Comparison of ENCODE assay signal across 27 cellular contexts in genomic region chr2:168986544-168986943, GRCh38. TPM values are rescaled to one million over a fixed set of nuclear protein-coding genes. Genes with fewer than 3 reads are reported as not detected.
"Had no signal": no experiment of that assay in that cellular context is flagged by ENCODE, and none has a peak within 500 bp of the region (broad histone marks: within the 10 kb centered on the region; RNA-seq: fewer than 3 reads in every experiment).

No MANE protein-coding gene starts in this region.

- DNase-seq: activated CD4-positive, alpha-beta memory T cell treated with anti-CD3 and anti-CD28 coated beads, Interleukin-2, amount 10 ng/mL, durations not matched to agents 7 days and 5 days; activated CD4-positive, alpha-beta T cell treated with anti-CD3 and anti-CD28 coated beads for 36 hours; activated CD4-positive, alpha-beta T cell treated with anti-CD3 and anti-CD28 coated beads, Interleukin-2, amount 10 ng/mL, durations not matched to agents 24 days and 14 days; activated CD4-positive, CD25-positive, alpha-beta regulatory T cell; activated CD4-positive, CD25-positive, alpha-beta regulatory T cell treated with anti-CD3 and anti-CD28 coated beads, Interleukin-2, amount 50 U/mL, for 72 hours; activated CD8-positive, alpha-beta memory T cell treated with anti-CD3 and anti-CD28 coated beads, Interleukin-2, amount 50 U/mL, for 48 hours; activated gamma-delta T cell; activated naive CD4-positive, alpha-beta T cell; activated naive CD4-positive, alpha-beta T cell treated with anti-CD3 and anti-CD28 coated beads, Interleukin-2, amount 10 ng/mL, durations not matched to agents 7 days and 5 days; activated naive CD8-positive, alpha-beta T cell treated with anti-CD3 and anti-CD28 coated beads, Interleukin-2, amount 10 ng/mL, durations not matched to agents 7 days and 5 days; activated T-cell treated with anti-CD3 and anti-CD28 coated beads for 4 hours; activated T-cell treated with anti-CD3 and anti-CD28 coated beads, Interleukin-2, amount 50 U/mL, for 24 hours; activated T-cell treated with anti-CD3 and anti-CD28 coated beads, Interleukin-2, amount 50 U/mL, for 72 hours; amniotic stem cell; anterior cingulate cortex; body of pancreas; cortex of kidney; dermis blood vessel endothelial cell; effector CD8-positive, alpha-beta T cell; esophagus squamous epithelium; foreskin melanocyte; heart right ventricle; T-helper 2 cell had no signal

- H3K4me1 ChIP-seq: body of pancreas, gastroesophageal sphincter, heart right ventricle had no signal

- H3K27me3 ChIP-seq: body of pancreas, esophagus squamous epithelium, gastroesophageal sphincter, heart right ventricle had no signal

- H3K36me3 ChIP-seq: esophagus squamous epithelium, gastroesophageal sphincter, heart right ventricle had no signal

- H3K4me3 ChIP-seq: body of pancreas, esophagus squamous epithelium, gastroesophageal sphincter, heart right ventricle had no signal

- H3K9me3 ChIP-seq: body of pancreas, esophagus squamous epithelium, gastroesophageal sphincter, heart right ventricle had no signal

- H3K27ac ChIP-seq: body of pancreas, esophagus squamous epithelium, gastroesophageal sphincter, heart right ventricle had no signal

- FAIRE-seq: endometrium had no signal

RNA-seq across cellular contexts. Expression of gene ABCB11, which starts 44.6 kb away (rescaled TPM):
- total RNA-seq: activated CD4-positive, alpha-beta memory T cell treated with anti-CD3 and anti-CD28 coated beads, Interleukin-2, amount 10 ng/mL, durations not matched to agents 7 days and 5 days; activated CD4-positive, alpha-beta T cell treated with anti-CD3 and anti-CD28 coated beads for 36 hours; activated CD4-positive, alpha-beta T cell treated with anti-CD3 and anti-CD28 coated beads, Interleukin-2, amount 10 ng/mL, durations not matched to agents 24 days and 14 days; activated naive CD4-positive, alpha-beta T cell treated with anti-CD3 and anti-CD28 coated beads, Interleukin-2, amount 50 U/mL, for 72 hours; activated T-cell treated with anti-CD3 and anti-CD28 coated beads, Interleukin-2, amount 50 U/mL, for 72 hours; fibroblast of lung had no signal
- polyA plus RNA-seq: fibroblast of lung had no signal
